In genomic region chr7:21429021-21429420, GRCh38 we compare ENCODE assay signal across 9 cellular contexts. TPM values are rescaled to one million over a fixed set of nuclear protein-coding genes. Genes with fewer than 3 reads are reported as not detected.
DNase-seq lines count a peak whose midpoint lies in the region; ATAC-seq and TF ChIP-seq lines count a peak whose summit lies in the region.
"Had no signal": no experiment of that assay in that cellular context is flagged by ENCODE, and none has a peak within 500 bp of the region (broad histone marks: within the 10 kb centered on the region; RNA-seq: fewer than 3 reads in every experiment).

No MANE protein-coding gene starts in this region.

- H3K27ac Mint-ChIP-seq in natural killer cell treated with Interleukin-12 subunit alpha and Interleukin-12 subunit beta and Interleukin-15 and Interleukin-18, amount 100 ng/mL, for 72 hours: peak overlapping the region; percentile 100

- H4K20me1 ChIP-seq in BLaER1 treated with 17β-estradiol and CSF1 and Interleukin-3, amounts not matched to agents 10 nM and 100 nM: peaks cover 0 to 21% (median 0%) of the 10 kb centered on the region in 11 experiments; a peak in 5 of 22 replicates

- peak overlapping the region; percentile 85 to 99 (median 95); a peak in 21 of 22 replicates for H3K9ac ChIP-seq in BLaER1 treated with 17β-estradiol and CSF1 and Interleukin-3, amounts not matched to agents 10 nM and 100 nM

- H3K27me3 Mint-ChIP-seq in natural killer cell treated with Interleukin-12 subunit alpha and Interleukin-12 subunit beta and Interleukin-15 and Interleukin-18, amount 100 ng/mL, for 72 hours: no peaks in the 10 kb centered on the region

- DNase-seq in KBM-7 (peak; percentile 15), breast epithelium (ENCODE audit: low spot score in 2 of 2) (no peak), substantia nigra (lab: John Stamatoyannopoulos, UW) (no peak), nucleus accumbens (lab: John Stamatoyannopoulos, UW) (no peak)
- no peak for DNase-seq in natural killer cell treated with Interleukin-12 subunit alpha and Interleukin-12 subunit beta and Interleukin-15 and Interleukin-18, amount 100 ng/mL, for 72 hours (ENCODE audit: low spot score)

- no peaks in the 10 kb centered on the region for H3K27me3 ChIP-seq in BLaER1 treated with 17β-estradiol and CSF1 and Interleukin-3, amounts not matched to agents 10 nM and 100 nM
- H3K27me3 ChIP-seq in breast epithelium: no peaks in the 10 kb centered on the region
- H3K27me3 ChIP-seq: pancreas had no signal

- in situ Hi-C loops in KBM-7 (cut with MboI; ENCODE audit: low pct_unique_long_range_greater_than_20kb, low sequenced_read_pairs): no loop called here

- peaks cover 40 to 57% of the 10 kb centered on the region in 2 donors for H3K4me1 Mint-ChIP-seq in natural killer cell treated with Interleukin-12 subunit alpha and Interleukin-12 subunit beta and Interleukin-15 and Interleukin-18, amount 100 ng/mL, for 72 hours (ENCODE audit: low read depth in 2 of 2)

- no peak for TF ChIP-seq CTCF in breast epithelium (IDR thresholded peaks at IDR 0.05)

- peaks cover 41 to 56% (median 52%) of the 10 kb centered on the region in 10 experiments for H3K4me1 ChIP-seq in BLaER1 treated with 17β-estradiol and CSF1 and Interleukin-3, amounts not matched to agents 10 nM and 100 nM
- peaks cover 0 to 10% of the 10 kb centered on the region in 2 donors for H3K4me1 ChIP-seq in breast epithelium

- intact Hi-C loops in breast epithelium (cut with DNase I; ENCODE audit: low total_unique reads): no loop called here

- no peaks in the 10 kb centered on the region for H3K9me3 Mint-ChIP-seq in natural killer cell treated with Interleukin-12 subunit alpha and Interleukin-12 subunit beta and Interleukin-15 and Interleukin-18, amount 100 ng/mL, for 72 hours

- peaks cover 0 to 29% (median 10%) of the 10 kb centered on the region in 11 experiments; a peak in 13 of 22 replicates for H3K36me3 ChIP-seq in BLaER1 treated with 17β-estradiol and CSF1 and Interleukin-3, amounts not matched to agents 10 nM and 100 nM
- H3K36me3 ChIP-seq in breast epithelium: no peaks in the 10 kb centered on the region
- H3K36me3 ChIP-seq: pancreas had no signal

- peak overlapping the region; percentile 72 to 99 (median 95); a peak in 19 of 22 replicates for H3K27ac ChIP-seq in BLaER1 treated with 17β-estradiol and CSF1 and Interleukin-3, amounts not matched to agents 10 nM and 100 nM
- H3K27ac ChIP-seq in breast epithelium (peak overlapping the region in 1 of 2 donors; percentile 99), substantia nigra (ENCODE audit: low read depth, low read length, poor library complexity, severe bottlenecking) (no peak overlapping the region)

- peak overlapping the region; percentile 73 to 93 (median 83) for H3K4me2 ChIP-seq in BLaER1 treated with 17β-estradiol and CSF1 and Interleukin-3, amounts not matched to agents 10 nM and 100 nM

- H3K4me3 ChIP-seq in BLaER1 treated with 17β-estradiol and CSF1 and Interleukin-3, amounts not matched to agents 10 nM and 100 nM: peak overlapping the region; percentile 70 to 90 (median 78)
- H3K4me3 ChIP-seq in breast epithelium: peak overlapping the region; percentile 69 to 86 (median 83)

- H3K9me3 ChIP-seq in BLaER1 treated with 17β-estradiol and CSF1 and Interleukin-3, amounts not matched to agents 10 nM and 100 nM (replicated peaks in 1 of 11): peaks cover 0 to 3% (median 0%) of the 10 kb centered on the region in 11 experiments; a peak in 2 of 22 replicates
- H3K9me3 ChIP-seq in breast epithelium: no peaks in the 10 kb centered on the region
- H3K9me3 ChIP-seq: pancreas had no signal

- no peak for ATAC-seq in natural killer cell treated with Interleukin-12 subunit alpha and Interleukin-12 subunit beta and Interleukin-15 and Interleukin-18, amount 100 ng/mL, for 72 hours
- ATAC-seq in GM19351 (IDR thresholded peaks at IDR 0.05; ENCODE audit: unreplicated experiment) (no peak), HG03457 (IDR thresholded peaks at IDR 0.05; ENCODE audit: unreplicated experiment) (no peak)

- TF ChIP-seq POLR2A in breast epithelium (IDR thresholded peaks at IDR 0.05): no peak

- H3K4me3 Mint-ChIP-seq in natural killer cell treated with Interleukin-12 subunit alpha and Interleukin-12 subunit beta and Interleukin-15 and Interleukin-18, amount 100 ng/mL, for 72 hours: peak overlapping the region; percentile 100

- peaks cover 13% of the 10 kb centered on the region for H3K36me3 Mint-ChIP-seq in natural killer cell treated with Interleukin-12 subunit alpha and Interleukin-12 subunit beta and Interleukin-15 and Interleukin-18, amount 100 ng/mL, for 72 hours

RNA-seq across cellular contexts. Expression of gene SP4, which starts 1.1 kb away (rescaled TPM):
- total RNA-seq in breast epithelium: 10 to 100 TPM; 17.3 to 32.8 (median 23.0) TPM
- total RNA-seq in natural killer cell treated with Interleukin-12 subunit alpha and Interleukin-12 subunit beta and Interleukin-15 and Interleukin-18, amount 100 ng/mL, for 72 hours: 10 to 100 TPM; 19.9 to 22.6 TPM
